Comparison of ENCODE assay signal across 8 cellular contexts in genomic region chr16:3058173-3059030, GRCh38. TPM values are rescaled to one million over a fixed set of nuclear protein-coding genes. Genes with fewer than 3 reads are reported as not detected.
DNase-seq lines count a peak whose midpoint lies in the region; ATAC-seq, FAIRE-seq and TF ChIP-seq lines count a peak whose summit lies in the region.

No MANE protein-coding gene starts in this region.

- peak overlapping the region; percentile 83 for H3K9ac ChIP-seq in DND-41 (ENCODE audit: low read depth, low read length)
- no peak overlapping the region for H3K9ac ChIP-seq in H9 (ENCODE audit: extremely low read depth, insufficient read length, low read length)
- H3K9ac ChIP-seq in NT2/D1 (ENCODE audit: insufficient read length, low read depth), result peak overlapping the region; percentile 85
- peak overlapping the region; percentile 85 for H3K9ac ChIP-seq in astrocyte (ENCODE audit: low read length)

- H3K9me3 Mint-ChIP-seq in H9 (no peaks in the 10 kb centered on the region; a peak in 2 of 5 replicates), astrocyte (ENCODE audit: unreplicated experiment) (peaks cover 3% of the 10 kb centered on the region)

- H3K23ac ChIP-seq in H9 (ENCODE audit: insufficient read length, low read depth, low read length), result no peak overlapping the region

- no peaks in the 10 kb centered on the region for H3K27me3 ChIP-seq in DND-41 (ENCODE audit: insufficient read depth, low read length, poor library complexity)
- peaks cover 2% of the 10 kb centered on the region; the same call in 1 of the 2 replicates for H3K27me3 ChIP-seq in H9 (ENCODE audit: insufficient read depth, low read length)
- H3K27me3 ChIP-seq in NT2/D1 (ENCODE audit: insufficient read depth, insufficient read length), result peaks cover 10% of the 10 kb centered on the region
- no peaks in the 10 kb centered on the region for H3K27me3 ChIP-seq in astrocyte (ENCODE audit: insufficient read depth, low read length)
- no peaks in the 10 kb centered on the region for H3K27me3 ChIP-seq in hepatocyte

- H4K5ac ChIP-seq in H9 (ENCODE audit: insufficient read length, low read depth, low read length), result no peak overlapping the region

- H3K36me3 ChIP-seq in DND-41 (ENCODE audit: insufficient read depth, low read length) (peaks cover 37% of the 10 kb centered on the region), NT2/D1 (ENCODE audit: insufficient read depth, insufficient read length, low read length) (peaks cover 29% of the 10 kb centered on the region), astrocyte (ENCODE audit: insufficient read depth, low read length) (no peaks in the 10 kb centered on the region), hepatocyte (replicated peaks; ENCODE audit: insufficient read depth, low read depth) (no peaks in the 10 kb centered on the region)

- no peaks in the 10 kb centered on the region for H3K9me3 ChIP-seq in DND-41 (ENCODE audit: insufficient read depth, low read length, severe bottlenecking)
- no peaks in the 10 kb centered on the region for H3K9me3 ChIP-seq in H9 (ENCODE audit: control insufficient read depth, low read depth, low read length)
- no peaks in the 10 kb centered on the region for H3K9me3 ChIP-seq in NT2/D1 (ENCODE audit: insufficient read depth, low read length)
- no peaks in the 10 kb centered on the region for H3K9me3 ChIP-seq in astrocyte (ENCODE audit: insufficient read depth, low read depth, low read length)
- no peaks in the 10 kb centered on the region for H3K9me3 ChIP-seq in hepatocyte (ENCODE audit: low read depth)

- H3K4me1 ChIP-seq in DND-41 (ENCODE audit: insufficient read depth, low read length), result peaks cover 32% of the 10 kb centered on the region
- no peaks in the 10 kb centered on the region for H3K4me1 ChIP-seq in H9 (ENCODE audit: insufficient read depth, low read length)
- H3K4me1 ChIP-seq in NT2/D1 (ENCODE audit: insufficient read depth, insufficient read length), result peaks cover 15% of the 10 kb centered on the region
- H3K4me1 ChIP-seq in astrocyte (ENCODE audit: insufficient read depth, low read length), result peaks cover 10% of the 10 kb centered on the region
- peaks cover 9% of the 10 kb centered on the region for H3K4me1 ChIP-seq in hepatocyte (ENCODE audit: insufficient read depth)

- no peak overlapping the region for H4K8ac ChIP-seq in H9 (replicated peaks; ENCODE audit: insufficient read length, low read depth, low read length)

- H2BK20ac ChIP-seq in H9 (ENCODE audit: low read depth, low read length, poor library complexity, severe bottlenecking), result no peak overlapping the region

- no peak overlapping the region for H2BK12ac ChIP-seq in H9 (ENCODE audit: insufficient read length, low read depth, low read length)

- no peak overlapping the region for H2BK120ac ChIP-seq in H9 (ENCODE audit: low read depth, low read length, poor library complexity, severe bottlenecking)

- peak overlapping the region; percentile 61; the same call in 1 of the 2 replicates for H2AFZ ChIP-seq in DND-41 (ENCODE audit: low read depth, low read length)
- H2AFZ ChIP-seq in H9 (ENCODE audit: low read length), result no peak overlapping the region
- H2AFZ ChIP-seq in astrocyte (ENCODE audit: low read depth, low read length), result peak overlapping the region; percentile 96
- peak overlapping the region; percentile 89 for H2AFZ ChIP-seq in hepatocyte

- TF ChIP-seq CTCF in DND-41 (IDR thresholded peaks at IDR 0.05; ENCODE audit: borderline replicate concordance, extremely low read depth, low read length, poor library complexity, severe bottlenecking) (peak; percentile 31), H9 (conservative IDR thresholded peaks at IDR 0.05) (peak; percentile 33; the same call in 2 of the 3 replicates), astrocyte (IDR thresholded peaks at IDR 0.05; ENCODE audit: insufficient read depth, low read depth, low read length) (no peak), hepatocyte (IDR thresholded peaks at IDR 0.05; ENCODE audit: poor library complexity) (no peak)

- peaks cover 6 to 23% (median 14%) of the 10 kb centered on the region in 3 experiments for H3K36me3 Mint-ChIP-seq in H9 (ENCODE audit: insufficient read depth in 1 of 3, low read depth in 3 of 3)
- peaks cover 10% of the 10 kb centered on the region for H3K36me3 Mint-ChIP-seq in astrocyte (ENCODE audit: low read depth, unreplicated experiment)

- peaks cover 15% of the 10 kb centered on the region; the same call in 1 of the 2 replicates for H4K20me1 ChIP-seq in DND-41 (ENCODE audit: insufficient read depth, low read length)
- H4K20me1 ChIP-seq in H9 (ENCODE audit: control insufficient read depth, insufficient read depth, insufficient read length), result no peaks in the 10 kb centered on the region
- peaks cover 3% of the 10 kb centered on the region for H4K20me1 ChIP-seq in astrocyte (ENCODE audit: insufficient read depth, low read length)
- H4K20me1 ChIP-seq in hepatocyte (ENCODE audit: insufficient read depth, poor library complexity, severe bottlenecking), result no peaks in the 10 kb centered on the region

- no peak overlapping the region for H2BK5ac ChIP-seq in H9 (ENCODE audit: insufficient read length, low read length)

- H3K79me1 ChIP-seq in H9 (ENCODE audit: insufficient read depth, low read depth, low read length, poor library complexity, severe bottlenecking), result no peaks in the 10 kb centered on the region

- H3K4ac ChIP-seq in H9 (ENCODE audit: low read depth, low read length), result no peak overlapping the region

- FAIRE-seq in astrocyte (lab: Jason Lieb, UNC), result no peak

- H3K4me3 ChIP-seq in DND-41 (ENCODE audit: low read depth in 1 of 2, low read length in 2 of 2) (peak overlapping the region; percentile 51 to 74), NT2/D1 (ENCODE audit: insufficient read length, low read depth) (peak overlapping the region; percentile 78), astrocyte (ENCODE audit: insufficient read depth, low read depth, low read length) (peak overlapping the region; percentile 73), hepatocyte (peak overlapping the region; percentile 88)

- H4K91ac ChIP-seq in H9 (ENCODE audit: insufficient read length, low read depth, low read length), result no peak overlapping the region

- H3K56ac ChIP-seq in H9 (ENCODE audit: insufficient read length, low read depth, low read length), result no peak overlapping the region

- DNase-seq in DND-41 (peak; percentile 55), H9 (peak; percentile 85), NT2/D1 (ENCODE audit: low read depth, low spot score) (peak; percentile 57), astrocyte (ENCODE audit: low read depth) (no peak), hepatocyte (ENCODE audit: low spot score) (peak; percentile 82), renal cortical epithelial cell (ENCODE audit: low read depth) (peak; percentile 21), GM03348 (ENCODE audit: low spot score) (no peak), NCI-H1048 (lab: John Stamatoyannopoulos, UW) (no peak)

- no peak overlapping the region for H3T11ph ChIP-seq in H9 (ENCODE audit: low read length)

- ATAC-seq in DND-41 (ENCODE audit: insufficient read depth, low read depth), result peak; percentile 28

- H2AK5ac ChIP-seq in H9 (ENCODE audit: insufficient read length, low read length), result no peak overlapping the region

- H3K14ac ChIP-seq in H9 (ENCODE audit: insufficient read depth, low read length), result no peak overlapping the region; the same call in 1 of the 2 replicates

- H3K18ac ChIP-seq in H9 (ENCODE audit: insufficient read length, low read depth, low read length), result no peak overlapping the region

- no peak overlapping the region for H2BK15ac ChIP-seq in H9 (ENCODE audit: low read depth, low read length)

- no CpG with 5 or more reads among the region's 76 CpGs for WGBS in H9 (ENCODE audit: extremely low coverage, insufficient read length, low lambda C conversion rate)
- WGBS in hepatocyte (ENCODE audit: low lambda C conversion rate, missing lambda C conversion rate), result 13% methylated on average over 44 of the region's 76 CpGs

- no peak overlapping the region for H3K27ac Mint-ChIP-seq in H9
- no peak overlapping the region for H3K27ac Mint-ChIP-seq in astrocyte (ENCODE audit: unreplicated experiment)

- H3K4me2 ChIP-seq in DND-41 (ENCODE audit: insufficient read depth, low read length), result peak overlapping the region; percentile 83
- H3K4me2 ChIP-seq in H9 (ENCODE audit: insufficient read depth, insufficient read length, low read length), result peak overlapping the region; percentile 58
- peak overlapping the region; percentile 93 for H3K4me2 ChIP-seq in astrocyte (ENCODE audit: low read length)
- H3K4me2 ChIP-seq in hepatocyte, result peak overlapping the region; percentile 99

- no peaks in the 10 kb centered on the region for H3K9me2 ChIP-seq in hepatocyte (replicated peaks; ENCODE audit: insufficient read depth)

- H3K4me3 Mint-ChIP-seq in H9 (peak overlapping the region; percentile 75 to 83), astrocyte (ENCODE audit: unreplicated experiment) (peak overlapping the region; percentile 86)

- H3K27me3 Mint-ChIP-seq in H9 (ENCODE audit: low read depth) (peaks cover 35% of the 10 kb centered on the region), astrocyte (ENCODE audit: low read depth, unreplicated experiment) (peaks cover 6% of the 10 kb centered on the region)

- H3K27ac ChIP-seq in DND-41 (ENCODE audit: low read length) (peak overlapping the region; percentile 81), H9 (ENCODE audit: insufficient read length, low read depth, low read length) (no peak overlapping the region), astrocyte (ENCODE audit: low read depth, low read length) (peak overlapping the region; percentile 50), hepatocyte (peak overlapping the region; percentile 62)

- H3K23me2 ChIP-seq in H9 (ENCODE audit: insufficient read length, low read depth, low read length, poor library complexity, severe bottlenecking), result peaks cover 14% of the 10 kb centered on the region

- H3K4me1 Mint-ChIP-seq in H9, result peaks cover 20 to 36% of the 10 kb centered on the region in 2 experiments
- no peaks in the 10 kb centered on the region for H3K4me1 Mint-ChIP-seq in astrocyte (ENCODE audit: low read depth, unreplicated experiment)

- H3K79me2 ChIP-seq in DND-41 (ENCODE audit: insufficient read depth, low read length), result peaks cover 23% of the 10 kb centered on the region
- H3K79me2 ChIP-seq in H9 (ENCODE audit: insufficient read depth, low read length), result no peaks in the 10 kb centered on the region
- no peaks in the 10 kb centered on the region for H3K79me2 ChIP-seq in astrocyte (ENCODE audit: insufficient read depth, low read length)
- no peaks in the 10 kb centered on the region for H3K79me2 ChIP-seq in hepatocyte

RNA-seq across cellular contexts. Expression of gene IL32, which starts 7.0 kb away (rescaled TPM):
- total RNA-seq in H9 (2021) (2.0 and 2.6 TPM in 2 replicates), astrocyte (27.8 and 43.8 TPM in 2 replicates), hepatocyte (82.0 and 110 TPM in 2 replicates), renal cortical epithelial cell (261 and 520 TPM in 2 replicates)
- 124 and 131 TPM in 2 replicates for polyA plus RNA-seq in hepatocyte

RNA-seq across cellular contexts. Expression of gene MMP25, which starts 12.0 kb away (rescaled TPM):
- total RNA-seq in H9 (2021) (13.5 and 14.2 TPM in 2 replicates), astrocyte (0.89 and 1.3 TPM in 2 replicates), hepatocyte (0.60 TPM in 1 of 2 replicates, not detected in the other), renal cortical epithelial cell (under 0.01 and 0.10 TPM in 2 replicates)
- 6.3 and 8.7 TPM in 2 replicates for polyA plus RNA-seq in hepatocyte

RNA-seq across cellular contexts. Expression of gene BICDL2, which starts 21.7 kb away (rescaled TPM):
- total RNA-seq in H9 (2021) (13.5 TPM in 2 replicates), astrocyte (0.16 TPM in 1 of 2 replicates, not detected in the other), hepatocyte (10.0 and 12.3 TPM in 2 replicates), renal cortical epithelial cell (0.30 and 8.3 TPM in 2 replicates)
- 11.8 and 12.8 TPM in 2 replicates for polyA plus RNA-seq in hepatocyte

RNA-seq across cellular contexts. Expression of gene THOC6, which starts 34.6 kb away (rescaled TPM):
- total RNA-seq in H9 (2021), result 65.7 and 68.2 TPM in 2 replicates
- total RNA-seq in astrocyte, result 17.4 and 22.3 TPM in 2 replicates
- 35.6 and 41.2 TPM in 2 replicates for total RNA-seq in hepatocyte
- 79.4 and 86.2 TPM in 2 replicates for polyA plus RNA-seq in hepatocyte
- 13.5 and 13.7 TPM in 2 replicates for total RNA-seq in renal cortical epithelial cell

RNA-seq across cellular contexts. Expression of gene HCFC1R1, which starts 34.7 kb away (rescaled TPM):
- 61.1 and 61.3 TPM in 2 replicates for total RNA-seq in H9 (2021)
- 47.0 and 71.6 TPM in 2 replicates for total RNA-seq in astrocyte
- 19.7 and 35.7 TPM in 2 replicates for total RNA-seq in hepatocyte
- polyA plus RNA-seq in hepatocyte, result 158 and 201 TPM in 2 replicates
- total RNA-seq in renal cortical epithelial cell, result 8.5 and 13.0 TPM in 2 replicates

Comparison
In these comparisons a context has a peak if more than half of its experiments do, and no peak if none do; other contexts are left out.
1. DNase-seq: peak in DND-41 (single experiment), H9 (single experiment), NT2/D1 (single experiment), hepatocyte (single experiment) and renal cortical epithelial cell (single experiment); none in astrocyte (single experiment), GM03348 (single experiment) and NCI-H1048 (single experiment).
2. CTCF ChIP-seq: peak in DND-41 (single experiment) and H9 (single experiment); none in astrocyte (single experiment) and hepatocyte (single experiment).
3. Peak in every context shown above with its lines, with median percentiles within 50 percentile points of each other: H3K4me2 ChIP-seq and H3K4me3 ChIP-seq.